25 cellular contexts compared by ENCODE assay signal in the genomic region with DNA sequence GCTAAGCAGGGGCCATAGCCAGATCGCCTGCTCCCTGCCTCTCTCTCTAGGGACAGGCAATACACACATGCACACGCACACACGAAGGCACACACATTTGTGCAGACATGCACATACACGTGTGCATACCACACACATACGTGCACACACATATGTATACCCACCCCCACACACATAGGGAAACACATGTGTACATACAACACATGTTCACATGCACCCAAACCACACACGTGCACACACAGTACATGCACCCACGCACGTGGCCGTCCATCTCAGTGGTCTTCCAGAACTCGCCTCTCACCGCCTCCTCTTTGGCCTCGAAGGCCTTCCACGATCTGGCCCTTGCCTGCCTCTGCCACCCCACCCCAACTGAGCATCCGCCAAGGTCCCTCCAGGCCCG. TPM values are rescaled to one million over a fixed set of nuclear protein-coding genes. Genes with fewer than 3 reads are reported as not detected.
A peak's percentile ranks its signal among the peaks of the same experiment; 100 is the strongest.
DNase-seq lines count a peak whose midpoint lies in the region; ATAC-seq and TF ChIP-seq lines count a peak whose summit lies in the region.
"Had no signal": no experiment of that assay in that cellular context is flagged by ENCODE, and none has a peak within 500 bp of the region (broad histone marks: within the 10 kb centered on the region; RNA-seq: fewer than 3 reads in every experiment).

No MANE protein-coding gene starts in this region.

- H3K27ac ChIP-seq in C4-2B, result peak overlapping the region; percentile 91
- no peak overlapping the region for H3K27ac ChIP-seq in neuronal stem cell (replicated peaks; ENCODE audit: low read length)
- H3K27ac ChIP-seq: 22Rv1, GM23248 had no signal

- no peak for ATAC-seq in activated T-helper 17 cell treated with anti-CD3 and anti-CD28 coated beads, Interleukin-2, amount 50 U/mL, for 72 hours (replicated peaks)
- no peak for ATAC-seq in GM21576 (IDR thresholded peaks at IDR 0.05; ENCODE audit: unreplicated experiment)

- H3K4me1 ChIP-seq in neuronal stem cell (ENCODE audit: control insufficient read depth in 2 of 2, insufficient read depth in 1 of 2, low read depth in 1 of 2, low read length in 2 of 2), result peaks cover 6 to 7% of the 10 kb centered on the region in 2 donors
- H3K4me1 ChIP-seq: HAP-1 had no signal

- peak overlapping the region; percentile 82 for H2BK5ac ChIP-seq in neuronal stem cell (ENCODE audit: low read length)

- H4K91ac ChIP-seq in neuronal stem cell (ENCODE audit: low read depth, low read length, poor library complexity), result no peak overlapping the region

- TF ChIP-seq CTCF in C4-2B (conservative IDR thresholded peaks at IDR 0.05), result no peak

- no peaks in the 10 kb centered on the region for H3K9me3 Mint-ChIP-seq in T-helper 1 cell treated with Interleukin-12 subunit alpha and Interleukin-12 subunit beta and Interleukin-4 antibody, amounts not matched to agents 30 μg/mL and 1 μg/mL, for 36 hours
- no peaks in the 10 kb centered on the region for H3K9me3 Mint-ChIP-seq in activated T-helper 17 cell treated with anti-CD3 and anti-CD28 coated beads, Interleukin-2, amount 50 U/mL, for 72 hours
- H3K9me3 Mint-ChIP-seq in activated T-helper 1 cell treated with anti-CD3 and anti-CD28 coated beads, Interleukin-12 subunit alpha, Interleukin-12 subunit beta, Interleukin-2, Interleukin-4 antibody, amounts not matched to agents 30 ng/mL and 10 ng/mL and 1 ng/mL, durations not matched to agents 14 hours and 24 hours and 36 hours, result no peaks in the 10 kb centered on the region
- H3K9me3 Mint-ChIP-seq: CD4-positive, CD25-positive, alpha-beta regulatory T cell had no signal

- H2BK15ac ChIP-seq in neuronal stem cell (ENCODE audit: low read length), result peak overlapping the region; percentile 92

- no peak overlapping the region for H2AFZ ChIP-seq in neuronal stem cell (ENCODE audit: low read length)
- H2AFZ ChIP-seq: GM23248 had no signal

- peak overlapping the region in 1 of 2 donors; percentile 45 for H3K4me3 ChIP-seq in neuronal stem cell (ENCODE audit: low read length in 2 of 2)
- H3K4me3 ChIP-seq: GM23248, HAP-1 had no signal

- H3K9me3 ChIP-seq in neuronal stem cell (replicated peaks in 1 of 2; ENCODE audit: control insufficient read depth in 2 of 2, insufficient read depth in 1 of 2, low read depth in 1 of 2, low read length in 2 of 2), result no peaks in the 10 kb centered on the region
- H3K9me3 ChIP-seq: HAP-1 had no signal

- no peak overlapping the region for H3K4me2 ChIP-seq in neuronal stem cell (ENCODE audit: insufficient read depth, low read length, poor library complexity, severe bottlenecking)

- H3K18ac ChIP-seq in neuronal stem cell (ENCODE audit: low read length), result peak overlapping the region; percentile 19

- H2AK5ac ChIP-seq in neuronal stem cell (ENCODE audit: low read depth, low read length), result peak overlapping the region; percentile 97

- H3K4me3 Mint-ChIP-seq in T-helper 1 cell treated with Interleukin-12 subunit alpha and Interleukin-12 subunit beta and Interleukin-4 antibody, amounts not matched to agents 30 μg/mL and 1 μg/mL, for 36 hours, result no peak overlapping the region
- no peak overlapping the region for H3K4me3 Mint-ChIP-seq in activated T-helper 17 cell treated with anti-CD3 and anti-CD28 coated beads, Interleukin-2, amount 50 U/mL, for 72 hours
- H3K4me3 Mint-ChIP-seq in activated T-helper 1 cell treated with anti-CD3 and anti-CD28 coated beads, Interleukin-12 subunit alpha, Interleukin-12 subunit beta, Interleukin-2, Interleukin-4 antibody, amounts not matched to agents 30 ng/mL and 10 ng/mL and 1 ng/mL, durations not matched to agents 14 hours and 24 hours and 36 hours, result no peak overlapping the region
- H3K4me3 Mint-ChIP-seq: B cell; CD4-positive, CD25-positive, alpha-beta regulatory T cell; HFFc6 had no signal

- intact Hi-C loops in activated T-helper 1 cell treated with anti-CD3 and anti-CD28 coated beads, Interleukin-12 subunit alpha, Interleukin-12 subunit beta, Interleukin-2, Interleukin-4 antibody, amounts not matched to agents 30 ng/mL and 10 ng/mL and 1 ng/mL, durations not matched to agents 14 hours and 24 hours and 36 hours (cut with micrococcal nuclease), result no loop called here

- H2BK12ac ChIP-seq in neuronal stem cell (ENCODE audit: low read length), result peak overlapping the region; percentile 81

- no peak overlapping the region for H3K23ac ChIP-seq in neuronal stem cell (ENCODE audit: low read depth, low read length, poor library complexity)

- H3K27me3 Mint-ChIP-seq in T-helper 1 cell treated with Interleukin-12 subunit alpha and Interleukin-12 subunit beta and Interleukin-4 antibody, amounts not matched to agents 30 μg/mL and 1 μg/mL, for 36 hours (ENCODE audit: low read depth), result peaks cover 8% of the 10 kb centered on the region
- no peaks in the 10 kb centered on the region for H3K27me3 Mint-ChIP-seq in activated T-helper 17 cell treated with anti-CD3 and anti-CD28 coated beads, Interleukin-2, amount 50 U/mL, for 72 hours
- peaks cover 4% of the 10 kb centered on the region for H3K27me3 Mint-ChIP-seq in activated T-helper 1 cell treated with anti-CD3 and anti-CD28 coated beads, Interleukin-12 subunit alpha, Interleukin-12 subunit beta, Interleukin-2, Interleukin-4 antibody, amounts not matched to agents 30 ng/mL and 10 ng/mL and 1 ng/mL, durations not matched to agents 14 hours and 24 hours and 36 hours (ENCODE audit: insufficient read depth)
- H3K27me3 Mint-ChIP-seq: B cell had no signal

- WGBS in neuronal stem cell (ENCODE audit: extremely low coverage in 2 of 2, insufficient read length in 2 of 2, insufficient replicate concordance in 1 of 2), 2 donors, result no CpG with 5 or more reads among the region's 15 CpGs

- H3K4ac ChIP-seq in neuronal stem cell (ENCODE audit: low read length), result peak overlapping the region; percentile 59

- peak overlapping the region; percentile 96 for H2BK120ac ChIP-seq in neuronal stem cell (ENCODE audit: low read depth, low read length)

- DNase-seq in T-helper 1 cell (no peak), neuronal stem cell (ENCODE audit: low spot score) (no peak), ecto neural progenitor cell (ENCODE audit: low spot score) (no peak)
- DNase-seq in activated T-helper 1 cell treated with anti-CD3 and anti-CD28 coated beads, Interleukin-12 subunit alpha, Interleukin-12 subunit beta, Interleukin-2, Interleukin-4 antibody, amounts not matched to agents 30 ng/mL and 10 ng/mL and 1 ng/mL, durations not matched to agents 14 hours and 24 hours and 36 hours (ENCODE audit: low spot score), result no peak
- DNase-seq: CD4-positive, CD25-positive, alpha-beta regulatory T cell; COR-L47; DMS53; HFFc6; KG1; MM.1S; NCI-H2029; NCI-H524 treated with DMSO at 0.1 percent for 48 hours; NCI-H82; NK-92 treated with Interleukin-12 subunit alpha and Interleukin-12 subunit beta, amount 100 ng/mL, for 24 hours; SHP77 had no signal

- no peak overlapping the region for H3K9ac ChIP-seq in neuronal stem cell (ENCODE audit: low read depth, low read length, poor library complexity)
- H3K9ac ChIP-seq: GM23248 had no signal

- peaks cover 0 to 79% (median 5%) of the 10 kb centered on the region in 3 experiments for H3K27me3 ChIP-seq in neuronal stem cell (ENCODE audit: control insufficient read depth in 3 of 3, insufficient read depth in 3 of 3, low read depth in 1 of 3, low read length in 3 of 3)

- peaks cover 4% of the 10 kb centered on the region for H3K79me1 ChIP-seq in neuronal stem cell (ENCODE audit: low read depth, low read length)

- peak overlapping the region; percentile 42 for H3K27ac Mint-ChIP-seq in T-helper 1 cell treated with Interleukin-12 subunit alpha and Interleukin-12 subunit beta and Interleukin-4 antibody, amounts not matched to agents 30 μg/mL and 1 μg/mL, for 36 hours
- peak overlapping the region; percentile 6 for H3K27ac Mint-ChIP-seq in activated T-helper 17 cell treated with anti-CD3 and anti-CD28 coated beads, Interleukin-2, amount 50 U/mL, for 72 hours
- H3K27ac Mint-ChIP-seq in activated T-helper 1 cell treated with anti-CD3 and anti-CD28 coated beads, Interleukin-12 subunit alpha, Interleukin-12 subunit beta, Interleukin-2, Interleukin-4 antibody, amounts not matched to agents 30 ng/mL and 10 ng/mL and 1 ng/mL, durations not matched to agents 14 hours and 24 hours and 36 hours, result no peak overlapping the region
- H3K27ac Mint-ChIP-seq: B cell, HFFc6 had no signal

- no peaks in the 10 kb centered on the region for H3K36me3 ChIP-seq in neuronal stem cell (replicated peaks in 1 of 2; ENCODE audit: control insufficient read depth in 2 of 2, insufficient read depth in 2 of 2, low read length in 2 of 2)
- H3K36me3 ChIP-seq: HAP-1 had no signal

- no peaks in the 10 kb centered on the region for H3K4me1 Mint-ChIP-seq in T-helper 1 cell treated with Interleukin-12 subunit alpha and Interleukin-12 subunit beta and Interleukin-4 antibody, amounts not matched to agents 30 μg/mL and 1 μg/mL, for 36 hours (ENCODE audit: low read depth)
- no peaks in the 10 kb centered on the region for H3K4me1 Mint-ChIP-seq in activated T-helper 17 cell treated with anti-CD3 and anti-CD28 coated beads, Interleukin-2, amount 50 U/mL, for 72 hours
- H3K4me1 Mint-ChIP-seq in activated T-helper 1 cell treated with anti-CD3 and anti-CD28 coated beads, Interleukin-12 subunit alpha, Interleukin-12 subunit beta, Interleukin-2, Interleukin-4 antibody, amounts not matched to agents 30 ng/mL and 10 ng/mL and 1 ng/mL, durations not matched to agents 14 hours and 24 hours and 36 hours (ENCODE audit: low read depth), result no peaks in the 10 kb centered on the region
- H3K4me1 Mint-ChIP-seq: B cell had no signal

- H3K36me3 Mint-ChIP-seq in T-helper 1 cell treated with Interleukin-12 subunit alpha and Interleukin-12 subunit beta and Interleukin-4 antibody, amounts not matched to agents 30 μg/mL and 1 μg/mL, for 36 hours (ENCODE audit: low read depth), result no peaks in the 10 kb centered on the region
- no peaks in the 10 kb centered on the region for H3K36me3 Mint-ChIP-seq in activated T-helper 17 cell treated with anti-CD3 and anti-CD28 coated beads, Interleukin-2, amount 50 U/mL, for 72 hours (ENCODE audit: low read depth)
- H3K36me3 Mint-ChIP-seq in activated T-helper 1 cell treated with anti-CD3 and anti-CD28 coated beads, Interleukin-12 subunit alpha, Interleukin-12 subunit beta, Interleukin-2, Interleukin-4 antibody, amounts not matched to agents 30 ng/mL and 10 ng/mL and 1 ng/mL, durations not matched to agents 14 hours and 24 hours and 36 hours (ENCODE audit: low read depth), result no peaks in the 10 kb centered on the region
- H3K36me3 Mint-ChIP-seq: CD4-positive, CD25-positive, alpha-beta regulatory T cell had no signal

- H3K14ac ChIP-seq in neuronal stem cell (ENCODE audit: low read length), result no peak overlapping the region

- H4K8ac ChIP-seq in neuronal stem cell (ENCODE audit: low read depth, low read length), result no peak overlapping the region

RNA-seq across cellular contexts. Expression of a gene that starts 25.3 kb away (rescaled TPM):
- 10 to 100 TPM; 10.0 to 13.1 TPM for total RNA-seq in activated T-helper 17 cell treated with anti-CD3 and anti-CD28 coated beads, Interleukin-2, amount 50 U/mL, for 72 hours
- 12.4 TPM for polyA plus RNA-seq in neuronal stem cell (2013, experiment 1 of 2)
- polyA plus RNA-seq in neuronal stem cell (2013, experiment 2 of 2), result 12.5 TPM
- 22.4 and 24.0 TPM in 2 replicates for total RNA-seq in activated T-helper 1 cell treated with anti-CD3 and anti-CD28 coated beads, Interleukin-12 subunit alpha, Interleukin-12 subunit beta, Interleukin-2, Interleukin-4 antibody, amounts not matched to agents 30 ng/mL and 10 ng/mL and 1 ng/mL, durations not matched to agents 14 hours and 24 hours and 36 hours

RNA-seq across cellular contexts. Expression of a gene that starts 38.5 kb away (rescaled TPM):
- 10 to 100 TPM in 1 of 2 donors, 1 to 10 TPM in 1; 3.4 to 28.1 TPM for total RNA-seq in activated T-helper 17 cell treated with anti-CD3 and anti-CD28 coated beads, Interleukin-2, amount 50 U/mL, for 72 hours
- 4.2 TPM for polyA plus RNA-seq in neuronal stem cell (2013, experiment 1 of 2)
- polyA plus RNA-seq in neuronal stem cell (2013, experiment 2 of 2), result 4.0 TPM
- total RNA-seq in activated T-helper 1 cell treated with anti-CD3 and anti-CD28 coated beads, Interleukin-12 subunit alpha, Interleukin-12 subunit beta, Interleukin-2, Interleukin-4 antibody, amounts not matched to agents 30 ng/mL and 10 ng/mL and 1 ng/mL, durations not matched to agents 14 hours and 24 hours and 36 hours, result 2.5 and 2.9 TPM in 2 replicates
- total RNA-seq: Daoy, GM23248, SK-MEL-5 had no signal
- polyA plus RNA-seq: GM23248 had no signal

RNA-seq across cellular contexts. Expression of a gene that starts 46.0 kb away (rescaled TPM):
- 100 to 1,000 TPM; 120 to 180 TPM for total RNA-seq in activated T-helper 17 cell treated with anti-CD3 and anti-CD28 coated beads, Interleukin-2, amount 50 U/mL, for 72 hours
- polyA plus RNA-seq in neuronal stem cell (2013, experiment 1 of 2), result 63.2 TPM
- 64.3 TPM for polyA plus RNA-seq in neuronal stem cell (2013, experiment 2 of 2)
- 161 and 177 TPM in 2 replicates for total RNA-seq in activated T-helper 1 cell treated with anti-CD3 and anti-CD28 coated beads, Interleukin-12 subunit alpha, Interleukin-12 subunit beta, Interleukin-2, Interleukin-4 antibody, amounts not matched to agents 30 ng/mL and 10 ng/mL and 1 ng/mL, durations not matched to agents 14 hours and 24 hours and 36 hours

RNA-seq across cellular contexts. Expression of a gene that starts 46.3 kb away (rescaled TPM):
- total RNA-seq in activated T-helper 17 cell treated with anti-CD3 and anti-CD28 coated beads, Interleukin-2, amount 50 U/mL, for 72 hours, result 1 to 10 TPM; 4.4 to 5.3 TPM
- 7.1 TPM for polyA plus RNA-seq in neuronal stem cell (2013, experiment 1 of 2)
- 7.9 TPM for polyA plus RNA-seq in neuronal stem cell (2013, experiment 2 of 2)
- 8.4 and 8.6 TPM in 2 replicates for total RNA-seq in activated T-helper 1 cell treated with anti-CD3 and anti-CD28 coated beads, Interleukin-12 subunit alpha, Interleukin-12 subunit beta, Interleukin-2, Interleukin-4 antibody, amounts not matched to agents 30 ng/mL and 10 ng/mL and 1 ng/mL, durations not matched to agents 14 hours and 24 hours and 36 hours
